1 cellular context compared by ENCODE assay signal in the genomic region with DNA sequence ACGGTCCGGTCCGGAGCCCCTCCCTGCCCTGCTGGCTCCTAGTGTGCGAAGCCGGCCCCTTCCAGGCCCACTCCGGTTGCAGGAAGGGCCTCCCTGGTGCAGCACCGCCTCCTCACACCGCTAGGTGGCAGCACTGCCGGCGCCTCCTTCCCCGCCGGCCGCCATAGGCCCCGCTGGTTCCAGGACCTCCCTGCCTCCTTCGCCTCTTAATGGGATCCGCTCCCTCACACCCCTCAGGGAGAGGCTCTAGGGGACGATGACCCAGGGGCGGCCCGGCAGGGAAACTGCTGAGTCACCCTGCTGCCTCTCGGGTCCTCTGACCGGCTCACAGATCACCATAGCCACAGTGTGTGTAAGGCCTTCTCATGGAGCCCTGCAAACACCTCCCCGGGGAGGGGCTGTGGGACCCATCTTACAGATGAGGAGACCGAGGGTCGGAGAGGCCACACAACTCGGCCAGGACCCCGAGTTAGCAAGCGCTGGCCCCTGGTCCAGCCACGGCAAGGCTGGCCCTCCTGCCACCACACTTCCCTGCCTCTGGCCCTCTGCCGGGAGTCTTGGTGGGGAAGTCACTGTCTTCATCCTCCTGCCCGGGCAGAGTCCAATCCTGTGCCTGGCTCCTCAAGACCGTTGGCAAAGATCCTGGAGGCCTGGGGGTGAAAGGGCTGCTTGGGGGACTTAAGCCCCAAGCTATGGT.
TF ChIP-seq lines count a peak whose summit lies in the region.

No MANE protein-coding gene starts in this region.

TF ChIP-seq in GM23338, 12 proteins besides CTCF, POLR2A, EP300 and RAD21 (continued from another document):
- TF ChIP-seq, protein P1, sequence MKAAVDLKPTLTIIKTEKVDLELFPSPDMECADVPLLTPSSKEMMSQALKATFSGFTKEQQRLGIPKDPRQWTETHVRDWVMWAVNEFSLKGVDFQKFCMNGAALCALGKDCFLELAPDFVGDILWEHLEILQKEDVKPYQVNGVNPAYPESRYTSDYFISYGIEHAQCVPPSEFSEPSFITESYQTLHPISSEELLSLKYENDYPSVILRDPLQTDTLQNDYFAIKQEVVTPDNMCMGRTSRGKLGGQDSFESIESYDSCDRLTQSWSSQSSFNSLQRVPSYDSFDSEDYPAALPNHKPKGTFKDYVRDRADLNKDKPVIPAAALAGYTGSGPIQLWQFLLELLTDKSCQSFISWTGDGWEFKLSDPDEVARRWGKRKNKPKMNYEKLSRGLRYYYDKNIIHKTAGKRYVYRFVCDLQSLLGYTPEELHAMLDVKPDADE (IDR thresholded peaks at IDR 0.05) = no peak
TF ChIP-seq in GM23338: peak in this region for 0.
